9 cellular contexts compared by ENCODE assay signal in the genomic region with DNA sequence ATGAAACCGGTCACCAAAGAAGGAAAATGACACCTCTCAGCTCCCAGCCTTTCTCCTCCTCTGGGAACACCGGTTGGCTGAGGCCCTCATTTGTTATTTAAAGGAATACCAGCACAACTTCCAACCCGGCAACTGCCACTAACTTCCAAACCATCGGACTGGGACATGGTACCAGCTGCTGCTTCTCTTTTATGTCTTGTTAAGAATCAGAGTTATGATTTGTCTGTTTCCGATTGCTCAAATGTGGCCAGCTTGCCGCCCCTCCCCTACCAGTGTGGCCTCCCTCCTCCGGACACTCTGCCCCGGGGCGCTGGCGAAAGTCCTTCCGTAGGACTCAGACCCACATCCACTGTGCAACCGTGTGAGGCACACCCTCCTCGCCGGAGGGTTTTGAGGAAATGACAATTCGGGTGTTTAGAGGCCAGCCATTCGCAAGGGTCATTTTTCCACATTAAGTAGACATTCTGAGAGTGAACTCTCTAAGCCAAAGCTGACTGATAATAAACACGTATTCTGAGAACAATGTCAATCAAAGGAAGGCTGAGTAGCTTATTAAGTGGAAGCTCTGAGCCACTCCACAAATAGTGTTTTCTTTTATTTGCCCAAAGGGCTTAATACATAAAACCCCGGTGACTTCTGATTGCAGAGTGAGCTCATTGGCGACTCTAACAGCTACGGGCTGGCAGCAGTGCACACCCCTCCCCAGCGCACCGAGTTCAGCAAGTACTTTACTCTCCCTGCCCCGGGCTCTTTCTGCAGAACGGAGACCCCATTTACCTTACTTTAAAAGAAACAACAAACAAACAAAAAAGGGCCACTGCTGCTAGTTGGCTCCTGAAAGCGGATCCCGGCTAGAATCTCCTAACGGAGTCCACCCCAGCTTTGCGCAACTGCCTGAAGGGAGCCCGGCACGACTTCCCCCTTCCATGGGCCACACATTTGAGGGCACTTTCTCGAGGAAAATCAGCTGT. TPM values are rescaled to one million over a fixed set of nuclear protein-coding genes. Genes with fewer than 3 reads are reported as not detected.
DNase-seq lines count a peak whose midpoint lies in the region; ATAC-seq and TF ChIP-seq lines count a peak whose summit lies in the region.
"Had no signal": no experiment of that assay in that cellular context is flagged by ENCODE, and none has a peak within 500 bp of the region (broad histone marks: within the 10 kb centered on the region; RNA-seq: fewer than 3 reads in every experiment).

No MANE protein-coding gene starts in this region.

- H3K27me3 ChIP-seq in HL-60 (ENCODE audit: insufficient read depth, poor library complexity, severe bottlenecking) (peaks cover 22% of the 10 kb centered on the region), left ventricle myocardium inferior (ENCODE audit: low read depth) (peaks cover 87% of the 10 kb centered on the region)

- in situ Hi-C loops in SK-MEL-5 (cut with HindIII; ENCODE audit: low pct_unique_long_range_greater_than_20kb, low sequenced_read_pairs): loop anchor here (25.0 kb wide), 1 partner anchor 149 kb away; no protein-coding TSS in a partner anchor

- H3K4me1 Mint-ChIP-seq in activated CD4-positive, alpha-beta T cell treated with anti-CD3 and anti-CD28 coated beads, Interleukin-2, amount 10 ng/mL, durations not matched to agents 24 days and 14 days: peaks cover 2% of the 10 kb centered on the region

- no peaks in the 10 kb centered on the region for H3K36me3 Mint-ChIP-seq in activated CD4-positive, alpha-beta T cell treated with anti-CD3 and anti-CD28 coated beads, Interleukin-2, amount 10 ng/mL, durations not matched to agents 24 days and 14 days (ENCODE audit: low read depth)

- peaks cover 19% of the 10 kb centered on the region for H3K4me1 ChIP-seq in left ventricle myocardium inferior

- H3K27me3 Mint-ChIP-seq in activated CD4-positive, alpha-beta T cell treated with anti-CD3 and anti-CD28 coated beads, Interleukin-2, amount 10 ng/mL, durations not matched to agents 24 days and 14 days: peaks cover 57% of the 10 kb centered on the region

- TF ChIP-seq CTCF in HL-60 (IDR thresholded peaks at IDR 0.05; ENCODE audit: insufficient read depth, low read length): no peak
- no peak for TF ChIP-seq CTCF in left ventricle myocardium inferior (IDR thresholded peaks at IDR 0.05; ENCODE audit: borderline replicate concordance)
- no peak for TF ChIP-seq CTCF in retinal pigment epithelial cell (conservative IDR thresholded peaks at IDR 0.05; ENCODE audit: low read depth, low read length)

- peak; percentile 24 to 58 for DNase-seq in HL-60 (ENCODE audit: low read depth in 1 of 2, low spot score in 1 of 2)
- peak; percentile 67 for DNase-seq in SK-MEL-5 (ENCODE audit: low read depth, low spot score)
- peak; percentile 54 for DNase-seq in left ventricle myocardium inferior
- peak; percentile 73 for DNase-seq in retinal pigment epithelial cell (ENCODE audit: low read depth)
- no peak for DNase-seq in NAMALWA (ENCODE audit: low spot score)
- DNase-seq in activated CD4-positive, alpha-beta T cell treated with anti-CD3 and anti-CD28 coated beads, Interleukin-2, amount 10 ng/mL, durations not matched to agents 24 days and 14 days: no peak
- DNase-seq in activated gamma-delta T cell treated with Interleukin-2 at 50 U/mL for 16 hours: no peak

- no peaks in the 10 kb centered on the region for H3K9me3 Mint-ChIP-seq in activated CD4-positive, alpha-beta T cell treated with anti-CD3 and anti-CD28 coated beads, Interleukin-2, amount 10 ng/mL, durations not matched to agents 24 days and 14 days

- H3K4me3 Mint-ChIP-seq in activated CD4-positive, alpha-beta T cell treated with anti-CD3 and anti-CD28 coated beads, Interleukin-2, amount 10 ng/mL, durations not matched to agents 24 days and 14 days: no peak overlapping the region

- H3K27ac Mint-ChIP-seq in activated CD4-positive, alpha-beta T cell treated with anti-CD3 and anti-CD28 coated beads, Interleukin-2, amount 10 ng/mL, durations not matched to agents 24 days and 14 days: no peak overlapping the region

- no peaks in the 10 kb centered on the region for H3K9me3 ChIP-seq in left ventricle myocardium inferior (replicated peaks)

- H3K36me3 ChIP-seq in left ventricle myocardium inferior: no peaks in the 10 kb centered on the region

- H3K27ac ChIP-seq in HL-60 (replicated peaks) (no peak overlapping the region), left ventricle myocardium inferior (replicated peaks) (no peak overlapping the region)

- H3K4me3 ChIP-seq in HL-60 (replicated peaks; ENCODE audit: insufficient read depth, low read length) (no peak overlapping the region), left ventricle myocardium inferior (peak overlapping the region; percentile 57), retinal pigment epithelial cell (ENCODE audit: low read length) (peak overlapping the region; percentile 32)

- intact Hi-C loops in left ventricle myocardium inferior (cut with micrococcal nuclease): no loop called here
- intact Hi-C loops in activated CD4-positive, alpha-beta T cell treated with anti-CD3 and anti-CD28 coated beads, Interleukin-2, amount 10 ng/mL, durations not matched to agents 24 days and 14 days (cut with micrococcal nuclease): loop anchor here (10.0 kb wide), 1 partner anchor 477 kb away; no protein-coding TSS in a partner anchor

- no peak for ATAC-seq in HG02870 (IDR thresholded peaks at IDR 0.05; ENCODE audit: unreplicated experiment)

RNA-seq across cellular contexts. Expression of gene RIPK4, which starts 5.4 kb away (rescaled TPM):
- 22.8 and 25.8 TPM in 2 replicates for total RNA-seq in SK-MEL-5 (2014; rRNA removed; shearing (Covaris generic))
- polyA plus RNA-seq in SK-MEL-5 (2015; cell fraction: cytosol; rRNA removed): 38.3 and 43.9 TPM in 2 replicates
- polyA plus RNA-seq in SK-MEL-5 (2015; cell fraction: nucleus; rRNA removed): 66.5 and 93.6 TPM in 2 replicates
- 0.11 TPM for total RNA-seq in left ventricle myocardium inferior
- not detected in 2 replicates for total RNA-seq in activated CD4-positive, alpha-beta T cell treated with anti-CD3 and anti-CD28 coated beads, Interleukin-2, amount 10 ng/mL, durations not matched to agents 24 days and 14 days
- total RNA-seq: pulmonary artery endothelial cell had no signal

Comparison
In these comparisons a context has a peak if more than half of its experiments do, and no peak if none do; other contexts are left out.
1. DNase-seq: peak in HL-60 (2 of 2), SK-MEL-5 (single experiment), left ventricle myocardium inferior (single experiment) and retinal pigment epithelial cell (single experiment); none in NAMALWA (single experiment), activated CD4-positive, alpha-beta T cell treated with anti-CD3 and anti-CD28 coated beads, Interleukin-2, amount 10 ng/mL, durations not matched to agents 24 days and 14 days (single experiment) and activated gamma-delta T cell treated with Interleukin-2 at 50 U/mL for 16 hours (single experiment).
2. RNA of gene RIPK4, which starts 5.4 kb away (total RNA-seq): 22.8 to 25.8 TPM in SK-MEL-5; 0.11 TPM in left ventricle myocardium inferior (single experiment) and not detected in activated CD4-positive, alpha-beta T cell treated with anti-CD3 and anti-CD28 coated beads, Interleukin-2, amount 10 ng/mL, durations not matched to agents 24 days and 14 days; every median in the first group is over 10 times any median in the second.